In the genomic region with DNA sequence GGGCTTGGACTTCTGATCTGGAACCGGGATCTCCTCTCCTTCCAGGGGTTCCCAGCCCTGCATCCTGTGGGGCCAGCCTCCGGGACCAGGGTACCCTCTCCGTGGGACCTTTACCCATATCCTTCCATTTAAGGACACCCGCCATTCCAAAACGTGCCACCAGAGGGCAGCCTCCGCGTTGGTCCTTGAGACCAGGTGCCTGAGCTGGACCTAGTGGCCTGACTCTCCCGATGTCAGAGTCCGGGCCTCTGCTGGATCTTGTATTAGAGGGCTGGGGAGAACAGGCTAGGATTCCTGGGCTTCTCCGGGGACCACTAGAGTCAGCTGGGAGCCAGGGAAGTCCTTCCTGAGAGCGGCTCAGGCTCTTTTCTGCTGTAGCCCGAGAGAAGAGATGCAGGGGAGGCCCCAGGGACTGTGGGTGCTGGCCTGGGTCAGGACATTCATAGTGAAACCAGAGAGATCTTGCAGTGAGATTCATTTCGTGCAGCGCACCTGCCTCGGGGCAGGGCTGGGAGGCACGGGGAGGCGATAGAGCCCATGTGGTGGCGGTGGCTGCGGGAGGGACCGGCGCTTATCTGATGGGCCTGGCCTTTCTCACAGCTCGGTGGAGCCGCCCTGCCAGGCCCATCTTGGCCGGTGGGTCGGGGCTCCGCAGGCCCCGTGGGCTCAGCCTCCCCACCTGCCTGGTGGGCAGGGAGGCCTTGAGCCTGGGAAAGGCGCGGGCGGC, we compare ENCODE assay signal across 8 cellular contexts. TPM values are rescaled to one million over a fixed set of nuclear protein-coding genes. Genes with fewer than 3 reads are reported as not detected.
DNase-seq lines count a peak whose midpoint lies in the region; ATAC-seq and TF ChIP-seq lines count a peak whose summit lies in the region.

No MANE protein-coding gene starts in this region.

- ATAC-seq in GM19468 (IDR thresholded peaks at IDR 0.05; ENCODE audit: extremely low read depth, unreplicated experiment) (peak; percentile 72), Panc1 (peak; percentile 88), thoracic aorta (ENCODE audit: insufficient number of reproducible peaks, low FRiP score, low read depth) (no peak)
- ATAC-seq in activated T-cell treated with anti-CD3 and anti-CD28 coated beads, Interleukin-2, amount 50 U/mL, for 4 hours = peak; percentile 76 to 85

- POLR2A ChIA-PET in Panc1 (lab: Charles Lee) = no interaction called here

- peak overlapping the region; percentile 46 for H3K4me3 Mint-ChIP-seq in activated T-cell treated with anti-CD3 and anti-CD28 coated beads, Interleukin-2, amount 50 U/mL, for 4 hours

- H3K4me1 ChIP-seq in Panc1 (ENCODE audit: control insufficient read depth, insufficient read depth, low read length) (peaks cover 4% of the 10 kb centered on the region; the same call in 1 of the 2 replicates), thoracic aorta (ENCODE audit: control insufficient read depth in 1 of 2, low read depth in 2 of 2) (no peaks in the 10 kb centered on the region)

- H3K27me3 Mint-ChIP-seq in activated T-cell treated with anti-CD3 and anti-CD28 coated beads, Interleukin-2, amount 50 U/mL, for 4 hours (ENCODE audit: low read depth) = peaks cover 16% of the 10 kb centered on the region

- no peak overlapping the region for H3K27ac ChIP-seq in HL-60 (replicated peaks)
- no peak overlapping the region for H3K27ac ChIP-seq in Panc1 (ENCODE audit: low read length)
- H3K27ac ChIP-seq in thoracic aorta = no peak overlapping the region

- DNase-seq in DMS53 (lab: John Stamatoyannopoulos, UW) (peak; percentile 93), HL-60 (ENCODE audit: low read depth in 1 of 2, low spot score in 1 of 2) (peak in 1 of 2 experiments; percentile 78), Panc1 (ENCODE audit: low read depth, low spot score) (peak; percentile 47), fibroblast of pulmonary artery (ENCODE audit: low read depth) (peak; percentile 73), occipital lobe (lab: John Stamatoyannopoulos, UW) (peak; percentile 55), thoracic aorta (ENCODE audit: low spot score) (peak; percentile 43)
- peak; percentile 80 for DNase-seq in activated T-cell treated with anti-CD3 and anti-CD28 coated beads, Interleukin-2, amount 50 U/mL, for 4 hours

- no peaks in the 10 kb centered on the region for H3K9me3 Mint-ChIP-seq in activated T-cell treated with anti-CD3 and anti-CD28 coated beads, Interleukin-2, amount 50 U/mL, for 4 hours

- H3K27me3 ChIP-seq in HL-60 (ENCODE audit: insufficient read depth, poor library complexity, severe bottlenecking) = no peaks in the 10 kb centered on the region
- no peaks in the 10 kb centered on the region for H3K27me3 ChIP-seq in Panc1 (ENCODE audit: control insufficient read depth, insufficient read depth, low read length)
- no peaks in the 10 kb centered on the region for H3K27me3 ChIP-seq in thoracic aorta (replicated peaks; ENCODE audit: insufficient read depth)

- CTCF ChIA-PET in Panc1 (lab: Charles Lee) = interaction anchor here (0.6 to 1.0 kb wide), 6 partner anchors 24 to 568 kb away, joined by 3 to 5 read pairs (median 4); no protein-coding TSS in a partner anchor

- in situ Hi-C loops in Panc1 (cut with HindIII; ENCODE audit: low pct_unique_long_range_greater_than_20kb, low sequenced_read_pairs) = no loop called here

- intact Hi-C loops in Panc1 (cut with micrococcal nuclease; ENCODE audit: unreplicated experiment) = loop anchor here (5.0 kb wide), 1 partner anchor 157 kb away; no protein-coding TSS in a partner anchor

- H3K9me3 ChIP-seq in Panc1 (ENCODE audit: control insufficient read depth, insufficient read depth, low read depth, low read length) = no peaks in the 10 kb centered on the region
- H3K9me3 ChIP-seq in thoracic aorta = no peaks in the 10 kb centered on the region

- TF ChIP-seq CTCF in HL-60 (IDR thresholded peaks at IDR 0.05; ENCODE audit: insufficient read depth, low read length) (peak; percentile 80), Panc1 (IDR thresholded peaks at IDR 0.05) (peak; percentile 99), fibroblast of pulmonary artery (IDR thresholded peaks at IDR 0.05; ENCODE audit: low read length, missing control alignments) (peak; percentile 89), thoracic aorta (IDR thresholded peaks at IDR 0.05) (peak; percentile 85)

- H3K36me3 ChIP-seq in Panc1 (ENCODE audit: control insufficient read depth, insufficient read depth, low read length) (no peaks in the 10 kb centered on the region), thoracic aorta (no peaks in the 10 kb centered on the region)

- no TSS peak for BruUV-seq in Panc1 (replicated peaks; lab: Mats Ljungman, UMichigan)

- H3K4me1 Mint-ChIP-seq in activated T-cell treated with anti-CD3 and anti-CD28 coated beads, Interleukin-2, amount 50 U/mL, for 4 hours (ENCODE audit: low read depth) = peaks cover 6% of the 10 kb centered on the region

- H3K4me3 ChIP-seq in HL-60 (replicated peaks; ENCODE audit: insufficient read depth, low read length) = no peak overlapping the region
- H3K4me3 ChIP-seq in Panc1 (ENCODE audit: low read depth in 2 of 2, low read length in 2 of 2) = 0 out of 4 replicates have a peak overlapping the region, but pooled peaks of 1 of the 2 experiments have one; percentile 8
- no peak overlapping the region for H3K4me3 ChIP-seq in fibroblast of pulmonary artery (replicated peaks; ENCODE audit: low read depth, low read length)
- H3K4me3 ChIP-seq in thoracic aorta = no peak overlapping the region

- peaks cover 2% of the 10 kb centered on the region for H3K36me3 Mint-ChIP-seq in activated T-cell treated with anti-CD3 and anti-CD28 coated beads, Interleukin-2, amount 50 U/mL, for 4 hours (ENCODE audit: insufficient read depth)

RNA-seq across cellular contexts. Expression of a gene that starts 9.8 kb away (rescaled TPM):
- total RNA-seq in Panc1 (2021; ENCODE audit: unreplicated experiment) (1.1 TPM), occipital lobe (2.5 TPM), thoracic aorta (not detected)
- polyA plus RNA-seq in Panc1 (2012; ENCODE audit: insufficient read length) = 5.2 TPM
- total RNA-seq in activated T-cell treated with anti-CD3 and anti-CD28 coated beads, Interleukin-2, amount 50 U/mL, for 4 hours = not detected

RNA-seq across cellular contexts. Expression of a gene that starts 41.3 kb away (rescaled TPM):
- total RNA-seq in Panc1 (2021; ENCODE audit: unreplicated experiment) (28.6 TPM), occipital lobe (96.2 TPM), thoracic aorta (10 to 100 TPM; 32.2 to 50.9 TPM)
- 40.1 TPM for polyA plus RNA-seq in Panc1 (2012; ENCODE audit: insufficient read length)
- total RNA-seq in activated T-cell treated with anti-CD3 and anti-CD28 coated beads, Interleukin-2, amount 50 U/mL, for 4 hours = under 1 TPM; 0.14 to 0.84 (median 0.71) TPM

Comparison
In these comparisons a context has a peak if more than half of its experiments do, and no peak if none do; other contexts are left out.
1. RNA of a gene that starts 41.3 kb away (total RNA-seq): 96.2 TPM in occipital lobe (single experiment), 32.2 to 50.9 TPM in thoracic aorta and 28.6 TPM in Panc1 (single experiment); 0.14 to 0.84 TPM in activated T-cell treated with anti-CD3 and anti-CD28 coated beads, Interleukin-2, amount 50 U/mL, for 4 hours; every median in the first group is over 10 times any median in the second.
2. Peak in every context shown above with its lines, with median percentiles within 50 percentile points of each other: CTCF ChIP-seq.